ENCODE assay signal across 8 cellular contexts in genomic region chr10:5283305-5284158, GRCh38.
DNase-seq lines count a peak whose midpoint lies in the region; ATAC-seq, FAIRE-seq and TF ChIP-seq lines count a peak whose summit lies in the region.

No MANE protein-coding gene starts in this region.

- peaks cover 41% of the 10 kb centered on the region for H3K4me1 ChIP-seq in A549
- H3K4me1 ChIP-seq in neural progenitor cell = peaks cover 3% of the 10 kb centered on the region

- peaks cover under 1% of the 10 kb centered on the region for H3K4me1 Mint-ChIP-seq in neural progenitor cell

- TF ChIP-seq EP300 in A549 (IDR thresholded peaks at IDR 0.05) = 0 out of 5 replicates have a peak, but pooled peaks of 1 of the 2 experiments have one; percentile 27

- TF ChIP-seq POLR2A in A549 (IDR thresholded peaks at IDR 0.05; ENCODE audit: low read length) = no peak

- H3K27me3 ChIP-seq in neural progenitor cell = no peaks in the 10 kb centered on the region

- peak; percentile 90 for FAIRE-seq in A549 (lab: Jason Lieb, UNC)

- peak; percentile 92 to 93 for TF ChIP-seq RAD21 in A549 (conservative IDR thresholded peaks at IDR 0.05 in 1 of 2, IDR thresholded peaks at IDR 0.05 in 1 of 2)

- peaks cover 3% of the 10 kb centered on the region for H3K27me3 Mint-ChIP-seq in neural progenitor cell (ENCODE audit: insufficient read depth, low read depth)

- no peaks in the 10 kb centered on the region for H3F3A ChIP-seq in neural progenitor cell (ENCODE audit: low read depth)

- POLR2A ChIA-PET in A549 (lab: Yijun Ruan, JAX) = interaction anchor here (0.9 to 1.8 kb wide), 4 partner anchors 10 to 190 kb away, joined by 4 to 8 read pairs (median 5); partner anchors contain the start of gene AKR1C3

- H3K27ac ChIP-seq in A549 = peak overlapping the region; percentile 96 to 97
- H3K27ac ChIP-seq in neural progenitor cell = no peak overlapping the region

- H3K4me2 ChIP-seq in A549 (peak overlapping the region; percentile 56), neural progenitor cell (no peak overlapping the region)

- 9% methylated on average over 14 of the region's 14 CpGs for WGBS in A549 (ENCODE audit: missing lambda C conversion rate)

- no peaks in the 10 kb centered on the region for H3K36me3 Mint-ChIP-seq in neural progenitor cell

- TF ChIP-seq CTCF in A549 (IDR thresholded peaks at IDR 0.05) = peak; percentile 86
- peak; percentile 76 for TF ChIP-seq CTCF in neural progenitor cell (IDR thresholded peaks at IDR 0.05)

- no peak overlapping the region for H3K9ac ChIP-seq in neural progenitor cell

- no peak overlapping the region for H3K27ac Mint-ChIP-seq in neural progenitor cell

- ATAC-seq in A549 (peak; percentile 91 to 92), GM18498 (IDR thresholded peaks at IDR 0.05; ENCODE audit: unreplicated experiment) (peak; percentile 83), HG03060 (IDR thresholded peaks at IDR 0.05; ENCODE audit: low read depth, unreplicated experiment) (peak; percentile 60), HG02973 (IDR thresholded peaks at IDR 0.05; ENCODE audit: unreplicated experiment) (no peak)

- no peaks in the 10 kb centered on the region for H4K20me1 ChIP-seq in neural progenitor cell (ENCODE audit: low read depth)

- no peaks in the 10 kb centered on the region for H3K9me3 Mint-ChIP-seq in neural progenitor cell

- DNase-seq in A549 (ENCODE audit: low read depth in 1 of 2, low spot score in 1 of 2) = peak; percentile 60 to 93
- DNase-seq in NCI-H774 (lab: John Stamatoyannopoulos, UW) = peak; percentile 33
- DNase-seq in activated T-cell treated with anti-CD3 and anti-CD28 coated beads for 1 hour (ENCODE audit: low read depth) = peak; percentile 54
- DNase-seq in fibroblast of gingiva (ENCODE audit: low read depth) = peak; percentile 52
- DNase-seq in neural progenitor cell (ENCODE audit: low spot score) = peak; percentile 77

- H3K9me3 ChIP-seq in A549 = peaks cover 37% of the 10 kb centered on the region
- no peaks in the 10 kb centered on the region for H3K9me3 ChIP-seq in neural progenitor cell (ENCODE audit: low read depth)

- no peaks in the 10 kb centered on the region for H3K79me2 ChIP-seq in neural progenitor cell (ENCODE audit: low read depth)

- H3K36me3 ChIP-seq in neural progenitor cell = no peaks in the 10 kb centered on the region

- peak overlapping the region; percentile 99 for H2AFZ ChIP-seq in neural progenitor cell (replicated peaks)

- H3K4me3 ChIP-seq in A549 (peak overlapping the region; percentile 1; the same call in 1 of the 3 replicates), neural progenitor cell (no peak overlapping the region)

- CTCF ChIA-PET in A549 (lab: Yijun Ruan, JAX) = interaction anchor here (0.6 to 5.3 kb wide), 42 partner anchors 10 to 469 kb away, joined by 3 to 68 read pairs (median 4); no protein-coding TSS in a partner anchor

- H3K4me3 Mint-ChIP-seq in neural progenitor cell = no peak overlapping the region

TF ChIP-seq in A549, 52 proteins besides CTCF, POLR2A, EP300 and RAD21 (continues in another document):
- TF ChIP-seq EHMT2 (IDR thresholded peaks at IDR 0.05; ENCODE audit: low read depth) (no peak), RFX5 (IDR thresholded peaks at IDR 0.05) (no peak), CEBPB (IDR thresholded peaks at IDR 0.05) (no peak; a peak in 1 of 4 replicates), HEYL (CRISPR knock-in tag; IDR thresholded peaks at IDR 0.05) (0 out of 2 replicates have a peak, but pooled peaks have one; percentile 29), FOSB (CRISPR knock-in tag; IDR thresholded peaks at IDR 0.05) (no peak), EHF (CRISPR knock-in tag; IDR thresholded peaks at IDR 0.05) (peak; percentile 77; the same call in 1 of the 2 replicates), POLR2AphosphoS2 (conservative IDR thresholded peaks at IDR 0.05; ENCODE audit: low read length) (no peak), RARB (CRISPR knock-in tag; IDR thresholded peaks at IDR 0.05) (no peak), TFCP2L1 (CRISPR knock-in tag; IDR thresholded peaks at IDR 0.05) (no peak), HDAC2 (IDR thresholded peaks at IDR 0.05) (no peak), ZSCAN20 (CRISPR knock-in tag; IDR thresholded peaks at IDR 0.05) (no peak), RCOR1 (IDR thresholded peaks at IDR 0.05; ENCODE audit: low read depth, low read length) (no peak), E2F6 (IDR thresholded peaks at IDR 0.05; ENCODE audit: borderline replicate concordance, low read depth) (no peak), MAFK (IDR thresholded peaks at IDR 0.05; ENCODE audit: partially characterized antibody) (peak; percentile 80), HOXB5 (CRISPR knock-in tag; IDR thresholded peaks at IDR 0.05) (peak; percentile 75; the same call in 1 of the 2 replicates), KDM1A (IDR thresholded peaks at IDR 0.05; ENCODE audit: low read depth) (no peak), REST (IDR thresholded peaks at IDR 0.05) (no peak), JUNB (IDR thresholded peaks at IDR 0.05) (0 out of 2 replicates have a peak, but pooled peaks have one; percentile 35), FOSL2 (IDR thresholded peaks at IDR 0.05) (no peak), FOSL2 (CRISPR knock-in tag; IDR thresholded peaks at IDR 0.05) (peak; percentile 62), ZFP36 (IDR thresholded peaks at IDR 0.05; ENCODE audit: borderline replicate concordance, partially characterized antibody) (no peak), ESRRA (IDR thresholded peaks at IDR 0.05; ENCODE audit: borderline replicate concordance, low read length) (no peak), CBX8 (IDR thresholded peaks at IDR 0.05) (no peak), HES2 (IDR thresholded peaks at IDR 0.05) (no peak), SMC3 (IDR thresholded peaks at IDR 0.05) (peak; percentile 94), ELK1 (IDR thresholded peaks at IDR 0.05; ENCODE audit: low read depth, low read length) (no peak), MAX (IDR thresholded peaks at IDR 0.05) (peak; percentile 86), USF2 (IDR thresholded peaks at IDR 0.05) (no peak), RNF2 (IDR thresholded peaks at IDR 0.05; ENCODE audit: borderline replicate concordance, low read depth) (no peak), NFE2L2 (conservative IDR thresholded peaks at IDR 0.05; ENCODE audit: low read length) (0 out of 2 replicates have a peak, but pooled peaks have one; percentile 16)
